Comparison of ENCODE assay signal across 19 cellular contexts in genomic region chr1:12529640-12530174, GRCh38.
DNase-seq lines count a peak whose midpoint lies in the region; ATAC-seq and TF ChIP-seq lines count a peak whose summit lies in the region.
"Had no signal": no experiment of that assay in that cellular context is flagged by ENCODE, and none has a peak within 500 bp of the region (broad histone marks: within the 10 kb centered on the region; RNA-seq: fewer than 3 reads in every experiment).

No MANE protein-coding gene starts in this region.

- H3K4me3 ChIP-seq in naive thymus-derived CD4-positive, alpha-beta T cell (ENCODE audit: low read length) = no peak overlapping the region
- H3K4me3 ChIP-seq: adrenal gland had no signal

- intact Hi-C loops in Calu3 (cut with micrococcal nuclease; ENCODE audit: unreplicated experiment) = loop anchor here (5.0 kb wide), 1 partner anchor 42 kb away; no protein-coding TSS in a partner anchor
- intact Hi-C loops in naive thymus-derived CD4-positive, alpha-beta T cell (cut with micrococcal nuclease) = no loop called here

- no peaks in the 10 kb centered on the region for H3K36me3 ChIP-seq in naive thymus-derived CD4-positive, alpha-beta T cell (ENCODE audit: control insufficient read depth in 2 of 3, insufficient read depth in 3 of 3, low read length in 3 of 3)
- H3K36me3 ChIP-seq: adrenal gland had no signal

- H3K27me3 ChIP-seq in naive thymus-derived CD4-positive, alpha-beta T cell (ENCODE audit: control insufficient read depth in 2 of 2, insufficient read depth in 2 of 2, low read length in 2 of 2) = no peaks in the 10 kb centered on the region
- H3K27me3 ChIP-seq: adrenal gland had no signal

- H3K9me3 ChIP-seq in naive thymus-derived CD4-positive, alpha-beta T cell (ENCODE audit: control insufficient read depth in 2 of 3, low read length in 3 of 3) = no peaks in the 10 kb centered on the region
- H3K9me3 ChIP-seq: adrenal gland had no signal

- H3K27ac Mint-ChIP-seq in Calu3 (ENCODE audit: unreplicated experiment) = peak overlapping the region; percentile 72
- peak overlapping the region; percentile 13 for H3K27ac Mint-ChIP-seq in endothelial cell (ENCODE audit: unreplicated experiment)
- H3K27ac Mint-ChIP-seq in naive thymus-derived CD4-positive, alpha-beta T cell = peak overlapping the region in 6 of 9 donors; percentile 2 to 91 (median 16)
- H3K27ac Mint-ChIP-seq: activated T-cell treated with anti-CD3 and anti-CD28 coated beads, Interleukin-2, amount 50 U/mL, for 72 hours; CD4-positive, alpha-beta T cell; WTC11 had no signal

- CTCF ChIA-PET in Calu3 (lab: Charles Lee) = no interaction called here
- CTCF ChIA-PET in naive thymus-derived CD4-positive, alpha-beta T cell (lab: Charles Lee) = no interaction called here

- TF ChIP-seq CTCF in 22Rv1 (IDR thresholded peaks at IDR 0.05) (no peak), Calu3 (IDR thresholded peaks at IDR 0.05; ENCODE audit: unreplicated experiment) (no peak), endothelial cell (IDR thresholded peaks at IDR 0.05; ENCODE audit: unreplicated experiment) (no peak)

- peak overlapping the region; percentile 54; the same call in 1 of the 2 replicates for H3K27ac ChIP-seq in 22Rv1
- no peak overlapping the region for H3K27ac ChIP-seq in naive thymus-derived CD4-positive, alpha-beta T cell (ENCODE audit: low read depth, low read length)
- H3K27ac ChIP-seq: adrenal gland, epithelial cell of prostate had no signal

- no TSS peak for BruUV-seq in Calu3 (replicated peaks; lab: Mats Ljungman, UMichigan)

- H3K4me1 Mint-ChIP-seq in Calu3 (ENCODE audit: low read depth, unreplicated experiment) = peaks cover 43% of the 10 kb centered on the region
- H3K4me1 Mint-ChIP-seq in endothelial cell (ENCODE audit: unreplicated experiment) = peaks cover 20% of the 10 kb centered on the region
- H3K4me1 Mint-ChIP-seq in naive thymus-derived CD4-positive, alpha-beta T cell = peaks cover 13 to 31% (median 20%) of the 10 kb centered on the region in 7 donors

- peaks cover 4% of the 10 kb centered on the region for H3K36me3 Mint-ChIP-seq in Calu3 (ENCODE audit: insufficient read depth, unreplicated experiment)
- H3K36me3 Mint-ChIP-seq in endothelial cell (ENCODE audit: low read depth, unreplicated experiment) = no peaks in the 10 kb centered on the region
- peaks cover 0 to 28% (median 17%) of the 10 kb centered on the region in 5 donors for H3K36me3 Mint-ChIP-seq in naive thymus-derived CD4-positive, alpha-beta T cell
- H3K36me3 Mint-ChIP-seq: WTC11 had no signal

- POLR2A ChIA-PET in naive thymus-derived CD4-positive, alpha-beta T cell (lab: Charles Lee) = interaction anchor here (0.6 to 1.1 kb wide), 3 partner anchors 19 to 97 kb away, joined by 3 read pairs; no protein-coding TSS in a partner anchor

- no peaks in the 10 kb centered on the region for H3K27me3 Mint-ChIP-seq in Calu3 (ENCODE audit: unreplicated experiment)
- no peaks in the 10 kb centered on the region for H3K27me3 Mint-ChIP-seq in endothelial cell (ENCODE audit: unreplicated experiment)
- no peaks in the 10 kb centered on the region for H3K27me3 Mint-ChIP-seq in naive thymus-derived CD4-positive, alpha-beta T cell
- H3K27me3 Mint-ChIP-seq: CD4-positive, alpha-beta T cell had no signal

- peaks cover 0 to 4% of the 10 kb centered on the region in 2 donors for H3K4me1 ChIP-seq in naive thymus-derived CD4-positive, alpha-beta T cell (ENCODE audit: control insufficient read depth in 2 of 2, insufficient read depth in 2 of 2, low read length in 2 of 2)

- no peak for ATAC-seq in naive thymus-derived CD4-positive, alpha-beta T cell
- ATAC-seq in HG02642 (IDR thresholded peaks at IDR 0.05; ENCODE audit: poor library complexity, unreplicated experiment) = no peak
- ATAC-seq: activated T-cell treated with anti-CD3 and anti-CD28 coated beads, Interleukin-2, amount 50 U/mL, for 72 hours; WTC11 had no signal

- no peak overlapping the region for H3K4me3 Mint-ChIP-seq in Calu3 (ENCODE audit: low read depth, unreplicated experiment)
- no peak overlapping the region for H3K4me3 Mint-ChIP-seq in endothelial cell (ENCODE audit: unreplicated experiment)
- no peak overlapping the region for H3K4me3 Mint-ChIP-seq in naive thymus-derived CD4-positive, alpha-beta T cell
- H3K4me3 Mint-ChIP-seq: activated T-cell treated with anti-CD3 and anti-CD28 coated beads, Interleukin-2, amount 50 U/mL, for 72 hours; CD4-positive, alpha-beta T cell; WTC11 had no signal

- H3K9me3 Mint-ChIP-seq in Calu3 (ENCODE audit: low read depth, unreplicated experiment) = no peaks in the 10 kb centered on the region
- H3K9me3 Mint-ChIP-seq in endothelial cell (ENCODE audit: unreplicated experiment) = no peaks in the 10 kb centered on the region
- no peaks in the 10 kb centered on the region for H3K9me3 Mint-ChIP-seq in naive thymus-derived CD4-positive, alpha-beta T cell
- H3K9me3 Mint-ChIP-seq: activated T-cell treated with anti-CD3 and anti-CD28 coated beads, Interleukin-2, amount 50 U/mL, for 72 hours; CD4-positive, alpha-beta T cell; WTC11 had no signal

- DNase-seq in Calu3 (no peak), endothelial cell (ENCODE audit: low spot score) (no peak), DMS 273 (lab: John Stamatoyannopoulos, UW; ENCODE audit: unreplicated experiment) (no peak), cerebellum (ENCODE audit: low spot score) (no peak), G401 (ENCODE audit: low spot score) (no peak)
- DNase-seq in naive thymus-derived CD4-positive, alpha-beta T cell = no peak
- DNase-seq: activated CD8-positive, alpha-beta memory T cell treated with anti-CD3 and anti-CD28 coated beads for 24 hours; activated T-cell treated with anti-CD3 and anti-CD28 coated beads, Interleukin-2, amount 50 U/mL, for 72 hours; CD4-positive, alpha-beta T cell; DMS79 treated with DMSO at 0.1 percent for 48 hours; foreskin fibroblast; H7; occipital lobe; stimulated activated CD4-positive, alpha-beta T cell treated with anti-CD3 and anti-CD28 coated beads, Interleukin-12 subunit alpha, Interleukin-12 subunit beta, amount 100 ng/mL, for 4 hours had no signal

- in situ Hi-C loops in G401 (cut with HindIII; ENCODE audit: low sequenced_read_pairs) = no loop called here

Comparison
In these comparisons a context has a peak if more than half of its experiments do, and no peak if none do; other contexts are left out.
1. H3K27ac Mint-ChIP-seq: peak in every context shown above with its lines; median percentile 72 in Calu3; 16 in naive thymus-derived CD4-positive, alpha-beta T cell; 13 in endothelial cell.